ENCODE assay signal across 12 cellular contexts in the genomic region with DNA sequence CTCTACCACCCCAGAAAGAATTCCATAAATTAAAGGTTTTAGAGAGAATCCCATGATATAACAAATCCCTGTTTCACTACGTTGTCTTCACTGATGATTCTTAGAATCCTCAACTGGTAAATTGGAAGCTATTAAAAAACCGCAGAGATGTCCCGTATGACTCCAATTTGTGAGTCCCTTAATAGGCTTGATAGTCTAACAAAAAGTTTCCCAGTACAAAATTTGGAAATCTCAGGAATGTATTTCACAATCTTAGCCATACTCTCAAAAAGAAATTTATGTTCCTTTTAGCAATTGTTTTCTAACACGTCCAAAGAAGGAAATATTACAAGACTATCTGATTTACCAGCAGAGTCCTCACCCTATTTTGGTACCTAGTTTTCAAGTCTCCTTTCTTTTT. TPM values are rescaled to one million over a fixed set of nuclear protein-coding genes. Genes with fewer than 3 reads are reported as not detected.
DNase-seq lines count a peak whose midpoint lies in the region; ATAC-seq and TF ChIP-seq lines count a peak whose summit lies in the region.
"Had no signal": no experiment of that assay in that cellular context is flagged by ENCODE, and none has a peak within 500 bp of the region (broad histone marks: within the 10 kb centered on the region; RNA-seq: fewer than 3 reads in every experiment).

No MANE protein-coding gene starts in this region.

- TF ChIP-seq EP300 in tibial nerve (IDR thresholded peaks at IDR 0.05) = peak; percentile 14 to 24

- TF ChIP-seq POLR2A in tibial nerve (IDR thresholded peaks at IDR 0.05) = no peak

- H3K4me3 Mint-ChIP-seq in activated naive CD4-positive, alpha-beta T cell treated with anti-CD3 and anti-CD28 coated beads for 36 hours = peak overlapping the region; percentile 87
- H3K4me3 Mint-ChIP-seq in activated T-helper 1 cell treated with anti-CD3 and anti-CD28 coated beads, Interleukin-12 subunit alpha, Interleukin-12 subunit beta, Interleukin-2, Interleukin-4 antibody, amounts not matched to agents 30 ng/mL and 10 ng/mL and 1 ng/mL, durations not matched to agents 14 hours and 24 hours and 36 hours = peak overlapping the region; percentile 95

- CTCF ChIA-PET in activated naive CD4-positive, alpha-beta T cell treated with anti-CD3 and anti-CD28 coated beads for 36 hours (lab: Charles Lee) = interaction anchor here (1.0 to 2.5 kb wide), 4 partner anchors 22 to 33 kb away, joined by 3 to 17 read pairs (median 3); no protein-coding TSS in a partner anchor

- no peak for TF ChIP-seq CTCF in tibial nerve (IDR thresholded peaks at IDR 0.05)

- peak overlapping the region; percentile 97 for H3K27ac Mint-ChIP-seq in activated naive CD4-positive, alpha-beta T cell treated with anti-CD3 and anti-CD28 coated beads for 36 hours
- H3K27ac Mint-ChIP-seq in activated T-helper 1 cell treated with anti-CD3 and anti-CD28 coated beads, Interleukin-12 subunit alpha, Interleukin-12 subunit beta, Interleukin-2, Interleukin-4 antibody, amounts not matched to agents 30 ng/mL and 10 ng/mL and 1 ng/mL, durations not matched to agents 14 hours and 24 hours and 36 hours = peak overlapping the region; percentile 67

- peaks cover 50% of the 10 kb centered on the region for H3K4me1 Mint-ChIP-seq in activated naive CD4-positive, alpha-beta T cell treated with anti-CD3 and anti-CD28 coated beads for 36 hours (ENCODE audit: low read depth)
- H3K4me1 Mint-ChIP-seq in activated T-helper 1 cell treated with anti-CD3 and anti-CD28 coated beads, Interleukin-12 subunit alpha, Interleukin-12 subunit beta, Interleukin-2, Interleukin-4 antibody, amounts not matched to agents 30 ng/mL and 10 ng/mL and 1 ng/mL, durations not matched to agents 14 hours and 24 hours and 36 hours (ENCODE audit: low read depth) = peaks cover 62% of the 10 kb centered on the region

- H3K36me3 ChIP-seq in tibial nerve = no peaks in the 10 kb centered on the region

- no peak for DNase-seq in activated naive CD4-positive, alpha-beta T cell treated with anti-CD3 and anti-CD28 coated beads for 36 hours
- DNase-seq in activated naive CD4-positive, alpha-beta T cell treated with anti-CD3 and anti-CD28 coated beads, Interleukin-2, amount 50 U/mL, for 16 hours = no peak
- no peak for DNase-seq in activated T-helper 1 cell treated with anti-CD3 and anti-CD28 coated beads, Interleukin-12 subunit alpha, Interleukin-12 subunit beta, Interleukin-2, Interleukin-4 antibody, amounts not matched to agents 30 ng/mL and 10 ng/mL and 1 ng/mL, durations not matched to agents 14 hours and 24 hours and 36 hours (ENCODE audit: low spot score)
- DNase-seq in iris pigment epithelial cell (ENCODE audit: low read depth) = peak; percentile 59
- DNase-seq in tibial nerve (ENCODE audit: low spot score in 2 of 2) = no peak
- DNase-seq in NCI-H82 (lab: John Stamatoyannopoulos, UW) = no peak
- no peak for DNase-seq in retina
- DNase-seq: GOT3; NCI-H1092; stimulated activated CD4-positive, alpha-beta T cell treated with anti-CD3 and anti-CD28 coated beads, Interleukin-1b, Interleukin-23, amount 100 ng/mL, for 48 hours had no signal

- H3K4me1 ChIP-seq in tibial nerve = peaks cover 0 to 46% (median 20%) of the 10 kb centered on the region in 4 donors

- H3K27ac ChIP-seq in tibial nerve = peak overlapping the region; percentile 31 to 88 (median 67)
- H3K27ac ChIP-seq: C4-2B had no signal

- 58 to 76% methylated on average over 4 of the region's 4 CpGs for WGBS in tibial nerve, 2 donors

- no peaks in the 10 kb centered on the region for H3K9me3 ChIP-seq in tibial nerve

- peaks cover 0 to 44% of the 10 kb centered on the region in 2 donors for H3K27me3 ChIP-seq in tibial nerve

- no peaks in the 10 kb centered on the region for H3K9me3 Mint-ChIP-seq in activated naive CD4-positive, alpha-beta T cell treated with anti-CD3 and anti-CD28 coated beads for 36 hours
- no peaks in the 10 kb centered on the region for H3K9me3 Mint-ChIP-seq in activated T-helper 1 cell treated with anti-CD3 and anti-CD28 coated beads, Interleukin-12 subunit alpha, Interleukin-12 subunit beta, Interleukin-2, Interleukin-4 antibody, amounts not matched to agents 30 ng/mL and 10 ng/mL and 1 ng/mL, durations not matched to agents 14 hours and 24 hours and 36 hours

- H3K4me3 ChIP-seq in tibial nerve = peak overlapping the region in 1 of 4 donors; percentile 72

- intact Hi-C loops in activated naive CD4-positive, alpha-beta T cell treated with anti-CD3 and anti-CD28 coated beads for 36 hours (cut with micrococcal nuclease) = loop anchor here (5.0 to 10.0 kb wide), 6 partner anchors 742 to 1972 kb away; partner anchors contain the start of genes LSM8, MDFIC and ST7
- intact Hi-C loops in activated T-helper 1 cell treated with anti-CD3 and anti-CD28 coated beads, Interleukin-12 subunit alpha, Interleukin-12 subunit beta, Interleukin-2, Interleukin-4 antibody, amounts not matched to agents 30 ng/mL and 10 ng/mL and 1 ng/mL, durations not matched to agents 14 hours and 24 hours and 36 hours (cut with micrococcal nuclease) = loop anchor here (1.0 to 10.0 kb wide), 5 partner anchors 11 to 1972 kb away; partner anchors contain the start of genes LSM8 and MDFIC

- H3K27me3 Mint-ChIP-seq in activated naive CD4-positive, alpha-beta T cell treated with anti-CD3 and anti-CD28 coated beads for 36 hours (ENCODE audit: low read depth) = no peaks in the 10 kb centered on the region
- H3K27me3 Mint-ChIP-seq in activated T-helper 1 cell treated with anti-CD3 and anti-CD28 coated beads, Interleukin-12 subunit alpha, Interleukin-12 subunit beta, Interleukin-2, Interleukin-4 antibody, amounts not matched to agents 30 ng/mL and 10 ng/mL and 1 ng/mL, durations not matched to agents 14 hours and 24 hours and 36 hours (ENCODE audit: insufficient read depth) = no peaks in the 10 kb centered on the region

- H3K36me3 Mint-ChIP-seq in activated naive CD4-positive, alpha-beta T cell treated with anti-CD3 and anti-CD28 coated beads for 36 hours (ENCODE audit: low read depth) = peaks cover 1% of the 10 kb centered on the region
- peaks cover 20% of the 10 kb centered on the region for H3K36me3 Mint-ChIP-seq in activated T-helper 1 cell treated with anti-CD3 and anti-CD28 coated beads, Interleukin-12 subunit alpha, Interleukin-12 subunit beta, Interleukin-2, Interleukin-4 antibody, amounts not matched to agents 30 ng/mL and 10 ng/mL and 1 ng/mL, durations not matched to agents 14 hours and 24 hours and 36 hours (ENCODE audit: low read depth)

- ATAC-seq in HG02884 (IDR thresholded peaks at IDR 0.05; ENCODE audit: unreplicated experiment) = no peak

RNA-seq across cellular contexts. Expression of gene TES, which starts 2.5 kb away (rescaled TPM):
- total RNA-seq in activated naive CD4-positive, alpha-beta T cell treated with anti-CD3 and anti-CD28 coated beads for 36 hours = 10 to 100 TPM; 74.0 to 76.4 TPM
- 36.2 and 38.4 TPM in 2 replicates for total RNA-seq in activated T-helper 1 cell treated with anti-CD3 and anti-CD28 coated beads, Interleukin-12 subunit alpha, Interleukin-12 subunit beta, Interleukin-2, Interleukin-4 antibody, amounts not matched to agents 30 ng/mL and 10 ng/mL and 1 ng/mL, durations not matched to agents 14 hours and 24 hours and 36 hours
- total RNA-seq in tibial nerve = 10 to 100 TPM; 18.6 to 28.3 (median 24.2) TPM
